ENCODE assay signal across 8 cellular contexts in genomic region chr19:1384085-1384462, GRCh38.
DNase-seq lines count a peak whose midpoint lies in the region; ATAC-seq, FAIRE-seq and TF ChIP-seq lines count a peak whose summit lies in the region.

No MANE protein-coding gene starts in this region.

- TF ChIP-seq CTCF in MM.1S (IDR thresholded peaks at IDR 0.05; ENCODE audit: low read length) (no peak), neutrophil (IDR thresholded peaks at IDR 0.05) (no peak)

- ATAC-seq in GM18907 (IDR thresholded peaks at IDR 0.05; ENCODE audit: unreplicated experiment), result peak; percentile 8

- H3K4me1 ChIP-seq in MM.1S (ENCODE audit: low read length) (0 out of 2 replicates have a peak, but pooled peaks cover 3% of the 10 kb centered on the region), neutrophil (ENCODE audit: control insufficient read depth in 1 of 2, insufficient read depth in 1 of 2, low read depth in 1 of 2, low read length in 1 of 2) (peaks cover 19 to 26% of the 10 kb centered on the region in 2 experiments)

- no peaks in the 10 kb centered on the region for H3K9me2 ChIP-seq in MM.1S (replicated peaks; ENCODE audit: insufficient read depth, low read length)

- no peak for TF ChIP-seq POLR2A in H54 (IDR thresholded peaks at IDR 0.05; ENCODE audit: low read depth, low read length)

- DNase-seq in MM.1S (no peak), epithelial cell of prostate (ENCODE audit: low read depth, low spot score) (no peak), H54 (ENCODE audit: insufficient read length, low spot score) (no peak), HPDE6-E6E7 (ENCODE audit: extremely low spot score) (no peak), cortex of kidney (lab: John Stamatoyannopoulos, UW) (no peak)
- DNase-seq in activated CD4-positive, alpha-beta T cell treated with anti-CD3 and anti-CD28 coated beads for 48 hours, result no peak

- H3K27ac ChIP-seq in MM.1S (ENCODE audit: low read length) (peak overlapping the region; percentile 78; the same call in 1 of the 2 replicates), epithelial cell of prostate (peak overlapping the region; percentile 64), neutrophil (peak overlapping the region; percentile 77)

- H4K20me1 ChIP-seq in MM.1S (ENCODE audit: insufficient read depth, low read length), result no peaks in the 10 kb centered on the region

- H3K27me3 ChIP-seq in MM.1S (replicated peaks; ENCODE audit: insufficient read depth, low read length) (no peaks in the 10 kb centered on the region), neutrophil (peaks cover 21% of the 10 kb centered on the region)

- peak overlapping the region; percentile 85 for H3K4me2 ChIP-seq in MM.1S (ENCODE audit: low read depth, low read length)

- H2AFZ ChIP-seq in MM.1S (ENCODE audit: low read length), result peak overlapping the region; percentile 75

- no peak for FAIRE-seq in H54 (lab: Jason Lieb, UNC)

- peaks cover 20% of the 10 kb centered on the region for H3F3A ChIP-seq in MM.1S (ENCODE audit: insufficient read depth, low read length)

- no peaks in the 10 kb centered on the region; the same call in 1 of the 2 replicates for H3K36me3 ChIP-seq in MM.1S (replicated peaks; ENCODE audit: insufficient read depth, low read length)
- peaks cover 17% of the 10 kb centered on the region for H3K36me3 ChIP-seq in neutrophil

- no peaks in the 10 kb centered on the region for H3K9me3 ChIP-seq in MM.1S (replicated peaks; ENCODE audit: insufficient read depth, low read length)
- no peaks in the 10 kb centered on the region for H3K9me3 ChIP-seq in neutrophil

- peak overlapping the region; percentile 96 for H3K4me3 ChIP-seq in MM.1S (ENCODE audit: low read length)
- peak overlapping the region; percentile 75 to 78 for H3K4me3 ChIP-seq in neutrophil (ENCODE audit: low read depth in 1 of 2, low read length in 1 of 2)

- peaks cover 49% of the 10 kb centered on the region for H3K79me2 ChIP-seq in MM.1S (ENCODE audit: low read length)

- H3K9ac ChIP-seq in MM.1S (ENCODE audit: low read length), result peak overlapping the region; percentile 91
